14 cellular contexts compared by ENCODE assay signal in genomic region chr20:1334761-1335160, GRCh38. TPM values are rescaled to one million over a fixed set of nuclear protein-coding genes. Genes with fewer than 3 reads are reported as not detected.
DNase-seq lines count a peak whose midpoint lies in the region; ATAC-seq, FAIRE-seq and TF ChIP-seq lines count a peak whose summit lies in the region.
"Had no signal": no experiment of that assay in that cellular context is flagged by ENCODE, and none has a peak within 500 bp of the region (broad histone marks: within the 10 kb centered on the region; RNA-seq: fewer than 3 reads in every experiment).

No MANE protein-coding gene starts in this region.

- TF ChIP-seq CTCF in A673 (conservative IDR thresholded peaks at IDR 0.05; ENCODE audit: low read depth, low read length) (0 out of 2 replicates have a peak, but pooled peaks have one; percentile 22), Panc1 (IDR thresholded peaks at IDR 0.05) (no peak), esophagus muscularis mucosa (IDR thresholded peaks at IDR 0.05) (no peak)

- H3K4me3 ChIP-seq in A673 (ENCODE audit: low read depth, low read length, poor library complexity, severe bottlenecking) (no peak overlapping the region), Panc1 (ENCODE audit: low read depth in 2 of 2, low read length in 2 of 2) (no peak overlapping the region), esophagus muscularis mucosa (no peak overlapping the region)
- H3K4me3 ChIP-seq: adrenal gland had no signal

- H3K27ac ChIP-seq in A673 (ENCODE audit: low read depth, low read length, poor library complexity, severe bottlenecking) (no peak overlapping the region), Panc1 (ENCODE audit: low read length) (no peak overlapping the region), esophagus muscularis mucosa (replicated peaks in 1 of 4) (no peak overlapping the region)
- H3K27ac ChIP-seq: adrenal gland had no signal

- FAIRE-seq in GM12892 (lab: Jason Lieb, UNC), result peak; percentile 54

- intact Hi-C loops in A673 (cut with micrococcal nuclease; ENCODE audit: unreplicated experiment) (no loop called here), Panc1 (cut with micrococcal nuclease; ENCODE audit: unreplicated experiment) (no loop called here), esophagus muscularis mucosa (cut with DNase I) (loop anchor here (5.0 kb wide), 1 partner anchor 38 kb away; no protein-coding TSS in a partner anchor)

- CTCF ChIA-PET in A673 (lab: Charles Lee) (no interaction called here), Panc1 (lab: Charles Lee) (interaction anchor here (0.7 kb wide), 1 partner anchor 30 kb away, joined by 7 read pairs; no protein-coding TSS in a partner anchor)

- H3K27me3 ChIP-seq in A673 (replicated peaks; ENCODE audit: insufficient read depth, low read depth, low read length, poor library complexity) (no peaks in the 10 kb centered on the region), Panc1 (ENCODE audit: control insufficient read depth, insufficient read depth, low read length) (no peaks in the 10 kb centered on the region), esophagus muscularis mucosa (no peaks in the 10 kb centered on the region)
- H3K27me3 ChIP-seq: adrenal gland had no signal

- DNase-seq in A673 (ENCODE audit: low spot score) (peak; percentile 30), GM12892 (ENCODE audit: insufficient read length) (no peak), Panc1 (ENCODE audit: low read depth, low spot score) (no peak), esophagus muscularis mucosa (ENCODE audit: extremely low spot score) (peak; percentile 31), NCI-H146 (lab: John Stamatoyannopoulos, UW) (no peak), cerebellum (ENCODE audit: low spot score) (no peak)
- no peak for DNase-seq in stimulated activated CD4-positive, alpha-beta T cell treated with anti-CD3 and anti-CD28 coated beads, Interleukin-4, amount 100 ng/mL, for 4 hours
- DNase-seq: activated B cell treated with CpG ODN at 0.5 μM for 24 hours, HFFc6, left ventricle myocardium superior, NCI-H524 treated with DMSO at 0.1 percent for 48 hours, retina had no signal

- TF ChIP-seq POLR2A in GM12892 (IDR thresholded peaks at IDR 0.05; ENCODE audit: low read depth, low read length) (no peak), esophagus muscularis mucosa (IDR thresholded peaks at IDR 0.05; ENCODE audit: low read depth) (no peak)

- TF ChIP-seq EP300 in esophagus muscularis mucosa (IDR thresholded peaks at IDR 0.05), result no peak

- 78% methylated on average over 3 of the region's 3 CpGs for WGBS in esophagus muscularis mucosa

- no peaks in the 10 kb centered on the region for H3K9me3 ChIP-seq in A673 (ENCODE audit: low read depth, low read length, poor library complexity, severe bottlenecking)
- no peaks in the 10 kb centered on the region for H3K9me3 ChIP-seq in Panc1 (ENCODE audit: control insufficient read depth, insufficient read depth, low read depth, low read length)
- H3K9me3 ChIP-seq in esophagus muscularis mucosa, result no peaks in the 10 kb centered on the region
- H3K9me3 ChIP-seq: adrenal gland had no signal

- peaks cover 12% of the 10 kb centered on the region for H3K36me3 ChIP-seq in A673 (ENCODE audit: insufficient read depth, low read length, poor library complexity, severe bottlenecking)
- H3K36me3 ChIP-seq in Panc1 (ENCODE audit: control insufficient read depth, insufficient read depth, low read length), result no peaks in the 10 kb centered on the region
- H3K36me3 ChIP-seq in esophagus muscularis mucosa, result peaks cover 0 to 21% (median 0%) of the 10 kb centered on the region in 4 donors
- H3K36me3 ChIP-seq: adrenal gland had no signal

- ATAC-seq in Panc1 (peak; percentile 47; the same call in 1 of the 2 replicates), HG02840 (IDR thresholded peaks at IDR 0.05; ENCODE audit: low FRiP score, unreplicated experiment) (no peak)
- ATAC-seq: left ventricle myocardium superior had no signal

- in situ Hi-C loops in Panc1 (cut with HindIII; ENCODE audit: low pct_unique_long_range_greater_than_20kb, low sequenced_read_pairs), result no loop called here

- POLR2A ChIA-PET in A673 (lab: Charles Lee; ENCODE audit: low non-redundant PET), result no interaction called here
- POLR2A ChIA-PET in Panc1 (lab: Charles Lee), result no interaction called here

- BruUV-seq in A673 (replicated peaks; lab: Mats Ljungman, UMichigan), result no TSS peak
- BruUV-seq in Panc1 (replicated peaks; lab: Mats Ljungman, UMichigan), result no TSS peak

- H3K4me1 ChIP-seq in A673 (ENCODE audit: insufficient read depth, low read length, poor library complexity, severe bottlenecking) (peaks cover 12% of the 10 kb centered on the region), Panc1 (ENCODE audit: control insufficient read depth, insufficient read depth, low read length) (peaks cover 14% of the 10 kb centered on the region; the same call in 1 of the 2 replicates), esophagus muscularis mucosa (peaks cover 38 to 68% (median 43%) of the 10 kb centered on the region in 4 donors)

RNA-seq across cellular contexts. Expression of gene SDCBP2, which starts 5.8 kb away (rescaled TPM):
- total RNA-seq in A673 (2021), result 3.4 and 3.5 TPM in 2 replicates
- polyA plus RNA-seq in GM12892 (2012; ENCODE audit: missing spikeins), result 1.1 TPM
- total RNA-seq in Panc1 (2021; ENCODE audit: unreplicated experiment), result 1.8 TPM
- 5.5 TPM for polyA plus RNA-seq in Panc1 (2012; ENCODE audit: insufficient read length)
- total RNA-seq in esophagus muscularis mucosa, result 1 to 10 TPM; 2.1 to 6.2 (median 4.1) TPM
- total RNA-seq in cerebellum, result 2.2 TPM

RNA-seq across cellular contexts. Expression of gene FKBP1A, which starts 58.1 kb away (rescaled TPM):
- total RNA-seq in A673 (2021) (264 and 270 TPM in 2 replicates), Panc1 (2021; ENCODE audit: unreplicated experiment) (695 TPM), esophagus muscularis mucosa (10 to 100 TPM; 84.3 to 99.2 (median 89.8) TPM), cerebellum (73.8 TPM)
- 207 TPM for polyA plus RNA-seq in GM12892 (2012; ENCODE audit: missing spikeins)
- 830 TPM for polyA plus RNA-seq in Panc1 (2012; ENCODE audit: insufficient read length)

Comparison
In these comparisons a context has a peak if more than half of its experiments do, and no peak if none do; other contexts are left out.
1. DNase-seq: peak in A673 (single experiment) and esophagus muscularis mucosa (single experiment); none in GM12892 (single experiment), Panc1 (single experiment), stimulated activated CD4-positive, alpha-beta T cell treated with anti-CD3 and anti-CD28 coated beads, Interleukin-4, amount 100 ng/mL, for 4 hours (0 of 2), NCI-H146 (single experiment) and cerebellum (single experiment).